1 cellular context compared by ENCODE assay signal in genomic region chr2:230847883-230848388, GRCh38.
A peak's percentile ranks its signal among the peaks of the same experiment; 100 is the strongest.
TF ChIP-seq lines count a peak whose summit lies in the region.

No MANE protein-coding gene starts in this region.

TF ChIP-seq in HepG2, 621 proteins besides CTCF, POLR2A, EP300 and RAD21 (continued from another document and continues in another):
- TF ChIP-seq SRY (CRISPR knock-in tag; IDR thresholded peaks at IDR 0.05): no peak
- TF ChIP-seq STAT5B (CRISPR knock-in tag; IDR thresholded peaks at IDR 0.05): no peak
- TF ChIP-seq MIER2 (CRISPR knock-in tag; IDR thresholded peaks at IDR 0.05): 0 out of 2 replicates have a peak, but pooled peaks have one; percentile 48
- TF ChIP-seq ZNF775 (CRISPR knock-in tag; IDR thresholded peaks at IDR 0.05; ENCODE audit: borderline replicate concordance): no peak
- no peak for TF ChIP-seq SMAD1 (CRISPR knock-in tag; IDR thresholded peaks at IDR 0.05; ENCODE audit: borderline replicate concordance, low read depth)
- TF ChIP-seq ZNF547 (CRISPR knock-in tag; IDR thresholded peaks at IDR 0.05): no peak
- no peak for TF ChIP-seq KLF13 (CRISPR knock-in tag; IDR thresholded peaks at IDR 0.05)
- TF ChIP-seq BRD4 (CRISPR knock-in tag; IDR thresholded peaks at IDR 0.05): peak; percentile 33; the same call in 1 of the 2 replicates
- no peak for TF ChIP-seq DBP (CRISPR knock-in tag; IDR thresholded peaks at IDR 0.05; ENCODE audit: not compliant biosample characterization)
- 0 out of 2 replicates have a peak, but pooled peaks have one; percentile 67 for TF ChIP-seq ZNF441 (CRISPR knock-in tag; IDR thresholded peaks at IDR 0.05; ENCODE audit: borderline replicate concordance)
- peak; percentile 66; the same call in 1 of the 2 replicates for TF ChIP-seq GFI1 (CRISPR knock-in tag; IDR thresholded peaks at IDR 0.05; ENCODE audit: borderline replicate concordance)
- 0 out of 2 replicates have a peak, but pooled peaks have one; percentile 38 for TF ChIP-seq RCOR2 (CRISPR knock-in tag; IDR thresholded peaks at IDR 0.05)
- TF ChIP-seq TBX3 (IDR thresholded peaks at IDR 0.05; ENCODE audit: borderline replicate concordance): no peak
- 0 out of 2 replicates have a peak, but pooled peaks have one; percentile 70 for TF ChIP-seq POGK (CRISPR knock-in tag; conservative IDR thresholded peaks at IDR 0.05)
- peak; percentile 59; the same call in 1 of the 2 replicates for TF ChIP-seq MTF1 (CRISPR knock-in tag; IDR thresholded peaks at IDR 0.05)
- TF ChIP-seq ZNF891 (CRISPR knock-in tag; IDR thresholded peaks at IDR 0.05): 0 out of 2 replicates have a peak, but pooled peaks have one; percentile 51
- TF ChIP-seq SOX13 (IDR thresholded peaks at IDR 0.05): no peak
- peak in 1 of 2 experiments; percentile 30; a peak in 1 of 4 replicates for TF ChIP-seq SOX13 (CRISPR knock-in tag; conservative IDR thresholded peaks at IDR 0.05 in 1 of 2, IDR thresholded peaks at IDR 0.05 in 1 of 2)
- no peak for TF ChIP-seq CERS6 (CRISPR knock-in tag; IDR thresholded peaks at IDR 0.05)
- no peak for TF ChIP-seq POLR2G (IDR thresholded peaks at IDR 0.05; ENCODE audit: low read depth, low read length)
- peak; percentile 62; the same call in 1 of the 2 replicates for TF ChIP-seq MXD4 (CRISPR knock-in tag; IDR thresholded peaks at IDR 0.05)
- no peak for TF ChIP-seq PAF1 (CRISPR knock-in tag; IDR thresholded peaks at IDR 0.05)
- TF ChIP-seq ATF3 (CRISPR knock-in tag; IDR thresholded peaks at IDR 0.05): 0 out of 2 replicates have a peak, but pooled peaks have one; percentile 19
- no peak for TF ChIP-seq NR1H2 (CRISPR knock-in tag; IDR thresholded peaks at IDR 0.05; ENCODE audit: borderline replicate concordance, low read depth)
- no peak for TF ChIP-seq ZNF772 (CRISPR knock-in tag; IDR thresholded peaks at IDR 0.05)
- peak; percentile 63 for TF ChIP-seq ZNF407 (CRISPR knock-in tag; IDR thresholded peaks at IDR 0.05; ENCODE audit: not compliant biosample characterization)
- no peak for TF ChIP-seq HNRNPL (IDR thresholded peaks at IDR 0.05; ENCODE audit: low read depth, low read length)
- peak; percentile 34; the same call in 1 of the 2 replicates for TF ChIP-seq FOSL2 (CRISPR knock-in tag; IDR thresholded peaks at IDR 0.05)
- peak; percentile 46; the same call in 1 of the 2 replicates for TF ChIP-seq MED1 (CRISPR knock-in tag; IDR thresholded peaks at IDR 0.05)
- TF ChIP-seq NFKB2 (CRISPR knock-in tag; IDR thresholded peaks at IDR 0.05; ENCODE audit: borderline replicate concordance): peak; percentile 91
- peak; percentile 56; the same call in 1 of the 2 replicates for TF ChIP-seq TEF (CRISPR knock-in tag; IDR thresholded peaks at IDR 0.05)
- peak; percentile 80; the same call in 1 of the 2 replicates for TF ChIP-seq SALL2 (CRISPR knock-in tag; IDR thresholded peaks at IDR 0.05)
- no peak for TF ChIP-seq ZNF639 (CRISPR knock-in tag; conservative IDR thresholded peaks at IDR 0.05)
- no peak for TF ChIP-seq SRSF1 (optimal IDR thresholded peaks at IDR 0.05; ENCODE audit: low read depth, low read length)
- peak; percentile 47; the same call in 1 of the 2 replicates for TF ChIP-seq IRF2 (CRISPR knock-in tag; IDR thresholded peaks at IDR 0.05)
- 0 out of 2 replicates have a peak, but pooled peaks have one; percentile 83 for TF ChIP-seq ZNF367 (CRISPR knock-in tag; IDR thresholded peaks at IDR 0.05; ENCODE audit: borderline replicate concordance)
- 0 out of 2 replicates have a peak, but pooled peaks have one; percentile 27 for TF ChIP-seq MIXL1 (CRISPR knock-in tag; IDR thresholded peaks at IDR 0.05)
- TF ChIP-seq HNF1B (CRISPR knock-in tag; IDR thresholded peaks at IDR 0.05): no peak
- peak; percentile 62 for TF ChIP-seq PTBP1 (IDR thresholded peaks at IDR 0.05; ENCODE audit: low read depth, low read length, poor library complexity, severe bottlenecking)
- TF ChIP-seq RNF219 (CRISPR knock-in tag; IDR thresholded peaks at IDR 0.05): no peak
- peak; percentile 64; the same call in 1 of the 2 replicates for TF ChIP-seq KMT2A (CRISPR knock-in tag; IDR thresholded peaks at IDR 0.05)
- peak; percentile 47; the same call in 1 of the 2 replicates for TF ChIP-seq HDAC2 (CRISPR knock-in tag; IDR thresholded peaks at IDR 0.05)
- TF ChIP-seq HOXA7 (CRISPR knock-in tag; IDR thresholded peaks at IDR 0.05): no peak
- TF ChIP-seq GATAD2A (CRISPR knock-in tag; IDR thresholded peaks at IDR 0.05): peak; percentile 61; the same call in 1 of the 2 replicates
- TF ChIP-seq KLF9 (CRISPR knock-in tag; IDR thresholded peaks at IDR 0.05; ENCODE audit: low read depth): no peak
- no peak for TF ChIP-seq ZNF562 (CRISPR knock-in tag; IDR thresholded peaks at IDR 0.05; ENCODE audit: borderline replicate concordance)
- TF ChIP-seq ZNF121 (CRISPR knock-in tag; IDR thresholded peaks at IDR 0.05): 0 out of 2 replicates have a peak, but pooled peaks have one; percentile 32
